Comparison of ENCODE assay signal across 1 cellular context in the genomic region with DNA sequence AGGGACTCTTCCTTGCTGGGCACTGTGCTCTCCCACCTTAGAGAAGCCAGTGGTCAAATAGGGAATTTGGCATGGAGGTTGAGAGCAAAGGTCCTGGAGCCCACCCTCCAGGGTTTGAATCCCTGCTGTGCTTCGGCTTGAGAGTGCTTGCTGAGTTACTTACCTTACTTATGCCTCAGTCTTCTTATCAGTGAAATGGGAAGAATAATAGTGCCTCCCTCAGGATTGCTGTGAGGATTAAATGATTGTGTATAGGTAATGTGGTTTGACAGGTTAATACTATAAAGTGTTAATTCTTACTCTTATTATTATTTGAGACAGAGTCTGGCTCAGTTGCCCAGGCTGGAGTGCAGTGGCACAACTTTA.
TF ChIP-seq lines count a peak whose summit lies in the region.

No MANE protein-coding gene starts in this region.

TF ChIP-seq in HepG2, 621 proteins besides CTCF, POLR2A, EP300 and RAD21:
- TF ChIP-seq ZNF629 (CRISPR knock-in tag; conservative IDR thresholded peaks at IDR 0.05) (0 out of 2 replicates have a peak, but pooled peaks have one; percentile 52), ZNF660 (CRISPR knock-in tag; IDR thresholded peaks at IDR 0.05; ENCODE audit: borderline replicate concordance, low read depth) (no peak)
